In genomic region chr5:17282283-17283120, GRCh38 we compare ENCODE assay signal across 8 cellular contexts.
A peak's percentile ranks its signal among the peaks of the same experiment; 100 is the strongest.
DNase-seq lines count a peak whose midpoint lies in the region; ATAC-seq lines count a peak whose summit lies in the region.

No MANE protein-coding gene starts in this region.

- H3K4me1 Mint-ChIP-seq in naive B cell, result peaks cover 47 to 84% (median 48%) of the 10 kb centered on the region in 3 donors

- no peak overlapping the region for H3K27ac ChIP-seq in effector memory CD4-positive, alpha-beta T cell (ENCODE audit: insufficient read depth, low read length, poor library complexity, severe bottlenecking)
- no peak overlapping the region for H3K27ac ChIP-seq in SJCRH30

- peak overlapping the region; percentile 62 to 92 (median 78) for H3K4me3 Mint-ChIP-seq in naive B cell

- ATAC-seq in GM18870 (IDR thresholded peaks at IDR 0.05; ENCODE audit: unreplicated experiment) (peak; percentile 99), HG02642 (IDR thresholded peaks at IDR 0.05; ENCODE audit: poor library complexity, unreplicated experiment) (peak; percentile 98), naive B cell (ENCODE audit: low read depth in 2 of 2) (peak; percentile 92)

- H3K9me3 ChIP-seq in effector memory CD4-positive, alpha-beta T cell (ENCODE audit: control insufficient read depth, low read length), result no peaks in the 10 kb centered on the region
- H3K9me3 ChIP-seq in SJCRH30 (replicated peaks), result no peaks in the 10 kb centered on the region

- H3K36me3 ChIP-seq in effector memory CD4-positive, alpha-beta T cell (ENCODE audit: control insufficient read depth, insufficient read depth, low read length), result no peaks in the 10 kb centered on the region
- H3K36me3 ChIP-seq in SJCRH30, result no peaks in the 10 kb centered on the region

- peak overlapping the region; percentile 91 to 99 (median 97) for H3K27ac Mint-ChIP-seq in naive B cell

- no peak overlapping the region for H3K4me3 ChIP-seq in effector memory CD4-positive, alpha-beta T cell (ENCODE audit: insufficient read depth, low read depth, low read length, poor library complexity, severe bottlenecking)
- H3K4me3 ChIP-seq in SJCRH30, result no peak overlapping the region

- no peaks in the 10 kb centered on the region for H3K27me3 Mint-ChIP-seq in naive B cell

- peaks cover 0 to 17% (median 5%) of the 10 kb centered on the region in 7 donors for H3K9me3 Mint-ChIP-seq in naive B cell

- H3K36me3 Mint-ChIP-seq in naive B cell, result no peaks in the 10 kb centered on the region

- H3K27me3 ChIP-seq in effector memory CD4-positive, alpha-beta T cell (replicated peaks; ENCODE audit: control insufficient read depth, insufficient read depth, low read length, poor library complexity, severe bottlenecking), result no peaks in the 10 kb centered on the region
- no peaks in the 10 kb centered on the region for H3K27me3 ChIP-seq in SJCRH30

- no peaks in the 10 kb centered on the region for H3K4me1 ChIP-seq in effector memory CD4-positive, alpha-beta T cell (ENCODE audit: control insufficient read depth, insufficient read depth, low read length, poor library complexity, severe bottlenecking)
- no peaks in the 10 kb centered on the region for H3K4me1 ChIP-seq in SJCRH30

- DNase-seq in NCI-H69 (lab: John Stamatoyannopoulos, UW) (peak; percentile 16), naive B cell (peak; percentile 86), SJCRH30 (no peak)
- DNase-seq in effector memory CD4-positive, alpha-beta T cell, result no peak
- DNase-seq in effector CD8-positive, alpha-beta T cell (lab: John Stamatoyannopoulos, UW), result no peak
- DNase-seq in activated CD8-positive, alpha-beta memory T cell treated with anti-CD3 and anti-CD28 coated beads, Interleukin-2, amount 50 U/mL, for 4 hours, result no peak

Comparison
In these comparisons a context has a peak if more than half of its experiments do, and no peak if none do; other contexts are left out.
1. DNase-seq: peak in NCI-H69 (single experiment) and naive B cell (single experiment); none in effector memory CD4-positive, alpha-beta T cell (0 of 3), effector CD8-positive, alpha-beta T cell (single experiment), SJCRH30 (0 of 2) and activated CD8-positive, alpha-beta memory T cell treated with anti-CD3 and anti-CD28 coated beads, Interleukin-2, amount 50 U/mL, for 4 hours (single experiment).
2. Peak in every context shown above with its lines, with median percentiles within 50 percentile points of each other: ATAC-seq.